In the genomic region with DNA sequence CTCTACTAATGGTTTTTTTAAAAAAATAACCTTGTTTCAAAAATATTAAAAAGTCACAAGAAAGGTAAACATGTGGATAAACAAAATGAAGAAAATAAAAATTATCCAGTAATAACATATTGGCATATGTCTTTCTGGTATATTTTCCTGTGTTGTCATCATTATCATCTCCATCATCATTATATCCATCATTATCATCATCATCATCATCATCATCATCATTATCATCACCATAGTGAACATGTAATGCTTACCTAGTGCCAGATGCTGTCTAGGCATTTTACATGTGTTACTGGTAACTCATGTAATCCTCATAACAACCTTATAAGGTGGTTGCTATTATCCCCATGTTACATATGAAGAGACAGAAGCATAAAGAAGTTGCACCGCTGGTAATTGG, we compare ENCODE assay signal across 19 cellular contexts.
DNase-seq lines count a peak whose midpoint lies in the region; ATAC-seq and TF ChIP-seq lines count a peak whose summit lies in the region.
"Had no signal": no experiment of that assay in that cellular context is flagged by ENCODE, and none has a peak within 500 bp of the region (broad histone marks: within the 10 kb centered on the region; RNA-seq: fewer than 3 reads in every experiment).

No MANE protein-coding gene starts in this region.

- no peak overlapping the region for H3K27ac Mint-ChIP-seq in T-cell
- H3K27ac Mint-ChIP-seq: B cell; CD4-positive, CD25-positive, alpha-beta regulatory T cell; CD8-positive, alpha-beta T cell; H9; HFFc6 had no signal

- no peak overlapping the region for H3K4me3 Mint-ChIP-seq in T-cell
- H3K4me3 Mint-ChIP-seq: B cell; CD4-positive, CD25-positive, alpha-beta regulatory T cell; CD8-positive, alpha-beta T cell; H9; HFFc6 had no signal

- peaks cover 6 to 7% of the 10 kb centered on the region in 2 donors for H3K27me3 Mint-ChIP-seq in T-cell

- no peak overlapping the region for H2AFZ ChIP-seq in neural cell (ENCODE audit: low read depth, low read length)
- H2AFZ ChIP-seq: GM23248 had no signal

- H3K9me3 ChIP-seq in neural cell (ENCODE audit: low read length), result no peaks in the 10 kb centered on the region

- H3K79me2 ChIP-seq in neural cell (replicated peaks; ENCODE audit: insufficient read depth, low read length), result no peaks in the 10 kb centered on the region

- H3K9ac ChIP-seq in neural cell (ENCODE audit: low read length), result no peak overlapping the region
- H3K9ac ChIP-seq: BLaER1, GM23248 had no signal

- POLR2A ChIA-PET in T-cell (lab: Charles Lee), result no interaction called here

- no peak for TF ChIP-seq CTCF in neural cell (IDR thresholded peaks at IDR 0.05; ENCODE audit: poor library complexity, severe bottlenecking)

- no peaks in the 10 kb centered on the region for H3K27me3 ChIP-seq in neural cell (ENCODE audit: insufficient read depth, low read depth, low read length)
- H3K27me3 ChIP-seq: BLaER1 had no signal

- no peaks in the 10 kb centered on the region for H3K36me3 Mint-ChIP-seq in T-cell
- H3K36me3 Mint-ChIP-seq: CD4-positive, CD25-positive, alpha-beta regulatory T cell; CD8-positive, alpha-beta T cell had no signal

- no peaks in the 10 kb centered on the region for H3F3A ChIP-seq in neural cell (ENCODE audit: insufficient read depth, low read length, poor library complexity, severe bottlenecking)

- H3K9me3 Mint-ChIP-seq in T-cell, result no peaks in the 10 kb centered on the region
- H3K9me3 Mint-ChIP-seq: CD4-positive, CD25-positive, alpha-beta regulatory T cell; CD8-positive, alpha-beta T cell had no signal

- H3K36me3 ChIP-seq in neural cell (ENCODE audit: insufficient read depth, low read length), result no peaks in the 10 kb centered on the region
- H3K36me3 ChIP-seq: BLaER1 had no signal

- no peaks in the 10 kb centered on the region for H3K9me2 ChIP-seq in neural cell (ENCODE audit: insufficient read depth, low read length)

- peaks cover 0 to 21% (median 14%) of the 10 kb centered on the region in 3 donors for H3K4me1 Mint-ChIP-seq in T-cell

- ATAC-seq in T-cell (replicated peaks in 1 of 4) (no peak), GM18502 (IDR thresholded peaks at IDR 0.05; ENCODE audit: poor library complexity, unreplicated experiment) (no peak)
- ATAC-seq: CD8-positive, alpha-beta T cell; HCT116 had no signal

- H4K20me1 ChIP-seq in neural cell (ENCODE audit: insufficient read depth), result no peaks in the 10 kb centered on the region
- H4K20me1 ChIP-seq: BLaER1 had no signal

- H3K4me3 ChIP-seq in neural cell (ENCODE audit: low read length), result no peak overlapping the region
- H3K4me3 ChIP-seq: BLaER1, GM23248 had no signal

- H3K4me2 ChIP-seq in neural cell (ENCODE audit: low read length), result no peak overlapping the region
- H3K4me2 ChIP-seq: BLaER1 had no signal

- no peak for TF ChIP-seq RAD21 in neural cell (conservative IDR thresholded peaks at IDR 0.05)

- H3K27ac ChIP-seq in neural cell (ENCODE audit: low read length), result no peak overlapping the region
- H3K27ac ChIP-seq: 22Rv1, BLaER1, C4-2B, GM23248 had no signal

- DNase-seq in NCI-H82 (lab: John Stamatoyannopoulos, UW) (peak; percentile 25), NCI-H82 treated with DMSO at 0.1 percent for 48 hours (lab: John Stamatoyannopoulos, UW; ENCODE audit: unreplicated experiment) (no peak), NCI-H69 (lab: John Stamatoyannopoulos, UW) (peak; percentile 27), T-cell (no peak)
- DNase-seq: Caco-2; CD4-positive, CD25-positive, alpha-beta regulatory T cell; CD8-positive, alpha-beta T cell; DMS153; DND-41; GM23248; H9; HFFc6 had no signal

- CTCF ChIA-PET in T-cell (lab: Charles Lee), result interaction anchor here (0.9 to 2.1 kb wide), 4 partner anchors 108 to 330 kb away, joined by 3 to 25 read pairs (median 3); no protein-coding TSS in a partner anchor

- TF ChIP-seq EP300 in neural cell (conservative IDR thresholded peaks at IDR 0.05; ENCODE audit: poor library complexity, severe bottlenecking), result peak; percentile 37

TF ChIP-seq in neural cell, 6 proteins besides CTCF, POLR2A, EP300 and RAD21:
- TF ChIP-seq, protein P1, sequence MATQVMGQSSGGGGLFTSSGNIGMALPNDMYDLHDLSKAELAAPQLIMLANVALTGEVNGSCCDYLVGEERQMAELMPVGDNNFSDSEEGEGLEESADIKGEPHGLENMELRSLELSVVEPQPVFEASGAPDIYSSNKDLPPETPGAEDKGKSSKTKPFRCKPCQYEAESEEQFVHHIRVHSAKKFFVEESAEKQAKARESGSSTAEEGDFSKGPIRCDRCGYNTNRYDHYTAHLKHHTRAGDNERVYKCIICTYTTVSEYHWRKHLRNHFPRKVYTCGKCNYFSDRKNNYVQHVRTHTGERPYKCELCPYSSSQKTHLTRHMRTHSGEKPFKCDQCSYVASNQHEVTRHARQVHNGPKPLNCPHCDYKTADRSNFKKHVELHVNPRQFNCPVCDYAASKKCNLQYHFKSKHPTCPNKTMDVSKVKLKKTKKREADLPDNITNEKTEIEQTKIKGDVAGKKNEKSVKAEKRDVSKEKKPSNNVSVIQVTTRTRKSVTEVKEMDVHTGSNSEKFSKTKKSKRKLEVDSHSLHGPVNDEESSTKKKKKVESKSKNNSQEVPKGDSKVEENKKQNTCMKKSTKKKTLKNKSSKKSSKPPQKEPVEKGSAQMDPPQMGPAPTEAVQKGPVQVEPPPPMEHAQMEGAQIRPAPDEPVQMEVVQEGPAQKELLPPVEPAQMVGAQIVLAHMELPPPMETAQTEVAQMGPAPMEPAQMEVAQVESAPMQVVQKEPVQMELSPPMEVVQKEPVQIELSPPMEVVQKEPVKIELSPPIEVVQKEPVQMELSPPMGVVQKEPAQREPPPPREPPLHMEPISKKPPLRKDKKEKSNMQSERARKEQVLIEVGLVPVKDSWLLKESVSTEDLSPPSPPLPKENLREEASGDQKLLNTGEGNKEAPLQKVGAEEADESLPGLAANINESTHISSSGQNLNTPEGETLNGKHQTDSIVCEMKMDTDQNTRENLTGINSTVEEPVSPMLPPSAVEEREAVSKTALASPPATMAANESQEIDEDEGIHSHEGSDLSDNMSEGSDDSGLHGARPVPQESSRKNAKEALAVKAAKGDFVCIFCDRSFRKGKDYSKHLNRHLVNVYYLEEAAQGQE (IDR thresholded peaks at IDR 0.05; ENCODE audit: borderline replicate concordance), result no peak
- TF ChIP-seq TAF1 (IDR thresholded peaks at IDR 0.05; ENCODE audit: low read depth) (no peak), MXI1 (conservative IDR thresholded peaks at IDR 0.05; ENCODE audit: poor library complexity, severe bottlenecking) (no peak), EZH2 (IDR thresholded peaks at IDR 0.05; ENCODE audit: borderline replicate concordance, insufficient read depth, low read length, poor library complexity, severe bottlenecking) (no peak), POLR2AphosphoS5 (IDR thresholded peaks at IDR 0.05) (no peak), SMC3 (conservative IDR thresholded peaks at IDR 0.05; ENCODE audit: poor library complexity) (no peak)

Comparison
In these comparisons a context has a peak if more than half of its experiments do, and no peak if none do; other contexts are left out.
1. DNase-seq: peak in NCI-H82 (single experiment) and NCI-H69 (single experiment); none in NCI-H82 treated with DMSO at 0.1 percent for 48 hours (single experiment) and T-cell (0 of 34).